In genomic region chr22:45223304-45224117, GRCh38 we compare ENCODE assay signal across 25 cellular contexts. TPM values are rescaled to one million over a fixed set of nuclear protein-coding genes. Genes with fewer than 3 reads are reported as not detected.
DNase-seq lines count a peak whose midpoint lies in the region; ATAC-seq, FAIRE-seq and TF ChIP-seq lines count a peak whose summit lies in the region.
"Had no signal": no experiment of that assay in that cellular context is flagged by ENCODE, and none has a peak within 500 bp of the region (broad histone marks: within the 10 kb centered on the region; RNA-seq: fewer than 3 reads in every experiment).

No MANE protein-coding gene starts in this region.

- H3K36me3 Mint-ChIP-seq in endodermal cell (ENCODE audit: low read depth) = no peaks in the 10 kb centered on the region
- no peaks in the 10 kb centered on the region for H3K36me3 Mint-ChIP-seq in activated CD8-positive, alpha-beta T cell treated with anti-CD3 and anti-CD28 coated beads for 36 hours (ENCODE audit: low read depth)
- H3K36me3 Mint-ChIP-seq: activated naive CD4-positive, alpha-beta T cell treated with anti-CD3 and anti-CD28 coated beads, Interleukin-2, amount 50 U/mL, for 24 hours had no signal

- no peak for ATAC-seq in right cardiac atrium
- no peak for ATAC-seq in activated CD8-positive, alpha-beta T cell treated with anti-CD3 and anti-CD28 coated beads for 36 hours
- ATAC-seq: body of pancreas, PC-3, psoas muscle had no signal

- no peak overlapping the region for H3K9ac ChIP-seq in endodermal cell (ENCODE audit: extremely low read depth, low read length, poor library complexity, severe bottlenecking)

- peak; percentile 71 for FAIRE-seq in urothelium cell line (lab: Jason Lieb, UNC)
- FAIRE-seq: HTR-8/SVneo had no signal

- no peaks in the 10 kb centered on the region for H3K27me3 ChIP-seq in right cardiac atrium (ENCODE audit: control insufficient read depth, insufficient read depth)
- H3K27me3 ChIP-seq in right atrium auricular region = no peaks in the 10 kb centered on the region
- no peaks in the 10 kb centered on the region for H3K27me3 ChIP-seq in endodermal cell (ENCODE audit: control insufficient read depth, insufficient read depth, low read length, poor library complexity, severe bottlenecking)
- H3K27me3 ChIP-seq: body of pancreas, hepatocyte, uterus had no signal

- DNase-seq in right cardiac atrium (peak in 2 of 3 donors; percentile 18 to 25), right atrium auricular region (ENCODE audit: low spot score) (no peak), endodermal cell (peak; percentile 38), urothelium cell line (ENCODE audit: low spot score) (no peak), T1000 (lab: John Stamatoyannopoulos, UW) (no peak)
- DNase-seq in activated CD8-positive, alpha-beta T cell treated with anti-CD3 and anti-CD28 coated beads for 36 hours = no peak
- DNase-seq in effector CD8-positive, alpha-beta T cell (lab: John Stamatoyannopoulos, UW) = no peak
- DNase-seq: ACHN; activated CD4-positive, alpha-beta T cell treated with anti-CD3 and anti-CD28 coated beads, Interleukin-2, amount 50 U/mL, for 1 hour; activated T-cell treated with anti-CD3 and anti-CD28 coated beads for 4 hours; body of pancreas; CD4-positive, alpha-beta T cell; DND-41; mesendoderm; NCI-H187; NCI-H510A treated with DMSO at 0.1 percent for 48 hours; PC-3; uterus had no signal

- H3K4me1 ChIP-seq in right cardiac atrium (ENCODE audit: control insufficient read depth, insufficient read depth, low read length) (peaks cover 2% of the 10 kb centered on the region), right atrium auricular region (peaks cover 0 to 19% of the 10 kb centered on the region in 2 donors), endodermal cell (ENCODE audit: control insufficient read depth, insufficient read depth, low read length) (no peaks in the 10 kb centered on the region)
- H3K4me1 ChIP-seq: HAP-1, psoas muscle, uterus had no signal

- POLR2A ChIA-PET in activated CD8-positive, alpha-beta T cell treated with anti-CD3 and anti-CD28 coated beads for 36 hours (lab: Charles Lee) = no interaction called here

- no peak overlapping the region for H3K27ac ChIP-seq in right cardiac atrium (ENCODE audit: low read length)
- H3K27ac ChIP-seq in right atrium auricular region = no peak overlapping the region
- peak overlapping the region; percentile 45; the same call in 1 of the 2 replicates for H3K27ac ChIP-seq in VCaP
- H3K27ac ChIP-seq in endodermal cell (ENCODE audit: low read depth, low read length) = no peak overlapping the region
- H3K27ac ChIP-seq: body of pancreas, hepatocyte, psoas muscle, uterus had no signal

- WGBS in right cardiac atrium = 59% methylated on average over 5 of the region's 5 CpGs
- 84 to 85% methylated on average over 4 to 5 of the region's 5 CpGs for WGBS in endodermal cell (ENCODE audit: insufficient coverage in 1 of 2, insufficient read length in 1 of 2), 2 experiments

- H3K4me3 ChIP-seq in right cardiac atrium (ENCODE audit: low read length) (no peak overlapping the region), right atrium auricular region (no peak overlapping the region), endodermal cell (ENCODE audit: low read length) (no peak overlapping the region)
- H3K4me3 ChIP-seq: body of pancreas, HAP-1, hepatocyte, psoas muscle, uterus had no signal

- H3K4me1 Mint-ChIP-seq in endodermal cell = peaks cover 11% of the 10 kb centered on the region
- peaks cover 32% of the 10 kb centered on the region for H3K4me1 Mint-ChIP-seq in activated CD8-positive, alpha-beta T cell treated with anti-CD3 and anti-CD28 coated beads for 36 hours (ENCODE audit: low read depth)

- no peak overlapping the region for H3K27ac Mint-ChIP-seq in endodermal cell
- no peak overlapping the region for H3K27ac Mint-ChIP-seq in activated CD8-positive, alpha-beta T cell treated with anti-CD3 and anti-CD28 coated beads for 36 hours
- H3K27ac Mint-ChIP-seq: activated naive CD4-positive, alpha-beta T cell treated with anti-CD3 and anti-CD28 coated beads, Interleukin-2, amount 50 U/mL, for 24 hours; CD4-positive, alpha-beta T cell; stimulated activated naive CD8-positive, alpha-beta T cell treated with anti-CD3 and anti-CD28 coated beads, Interleukin-15, Interleukin-2, amounts not matched to agents 100 ng/mL and 50 ng/mL, for 24 hours had no signal

- no peaks in the 10 kb centered on the region for H3K9me3 Mint-ChIP-seq in endodermal cell
- H3K9me3 Mint-ChIP-seq in activated CD8-positive, alpha-beta T cell treated with anti-CD3 and anti-CD28 coated beads for 36 hours = no peaks in the 10 kb centered on the region
- H3K9me3 Mint-ChIP-seq: activated naive CD4-positive, alpha-beta T cell treated with anti-CD3 and anti-CD28 coated beads, Interleukin-2, amount 50 U/mL, for 24 hours; CD4-positive, alpha-beta T cell; stimulated activated naive CD8-positive, alpha-beta T cell treated with anti-CD3 and anti-CD28 coated beads, Interleukin-15, Interleukin-2, amounts not matched to agents 100 ng/mL and 50 ng/mL, for 24 hours had no signal

- TF ChIP-seq CTCF in right atrium auricular region (IDR thresholded peaks at IDR 0.05) (no peak), VCaP (conservative IDR thresholded peaks at IDR 0.05) (no peak), endodermal cell (conservative IDR thresholded peaks at IDR 0.05) (no peak)
- no peak for TF ChIP-seq CTCF in activated CD8-positive, alpha-beta T cell treated with anti-CD3 and anti-CD28 coated beads for 36 hours (IDR thresholded peaks at IDR 0.05)

- CTCF ChIA-PET in activated CD8-positive, alpha-beta T cell treated with anti-CD3 and anti-CD28 coated beads for 36 hours (lab: Charles Lee) = no interaction called here

- H3K36me3 ChIP-seq in right atrium auricular region (no peaks in the 10 kb centered on the region), endodermal cell (ENCODE audit: control insufficient read depth, insufficient read depth, low read length) (no peaks in the 10 kb centered on the region)
- H3K36me3 ChIP-seq: HAP-1, uterus had no signal

- intact Hi-C loops in right cardiac atrium (cut with DNase I) = no loop called here
- intact Hi-C loops in activated CD8-positive, alpha-beta T cell treated with anti-CD3 and anti-CD28 coated beads for 36 hours (cut with micrococcal nuclease) = no loop called here

- H3K9me3 ChIP-seq in right cardiac atrium (ENCODE audit: control insufficient read depth, low read length) (no peaks in the 10 kb centered on the region), right atrium auricular region (no peaks in the 10 kb centered on the region), endodermal cell (ENCODE audit: control insufficient read depth, low read length) (no peaks in the 10 kb centered on the region)
- H3K9me3 ChIP-seq: body of pancreas, HAP-1, psoas muscle, uterus had no signal

- no peaks in the 10 kb centered on the region for H3K27me3 Mint-ChIP-seq in endodermal cell (ENCODE audit: insufficient read depth)
- H3K27me3 Mint-ChIP-seq in activated CD8-positive, alpha-beta T cell treated with anti-CD3 and anti-CD28 coated beads for 36 hours = no peaks in the 10 kb centered on the region
- H3K27me3 Mint-ChIP-seq: activated naive CD4-positive, alpha-beta T cell treated with anti-CD3 and anti-CD28 coated beads, Interleukin-2, amount 50 U/mL, for 24 hours; CD4-positive, alpha-beta T cell; stimulated activated naive CD8-positive, alpha-beta T cell treated with anti-CD3 and anti-CD28 coated beads, Interleukin-15, Interleukin-2, amounts not matched to agents 100 ng/mL and 50 ng/mL, for 24 hours had no signal

- no peak overlapping the region for H3K4me3 Mint-ChIP-seq in endodermal cell
- no peak overlapping the region for H3K4me3 Mint-ChIP-seq in activated CD8-positive, alpha-beta T cell treated with anti-CD3 and anti-CD28 coated beads for 36 hours
- H3K4me3 Mint-ChIP-seq: activated naive CD4-positive, alpha-beta T cell treated with anti-CD3 and anti-CD28 coated beads, Interleukin-2, amount 50 U/mL, for 24 hours; CD4-positive, alpha-beta T cell; stimulated activated naive CD8-positive, alpha-beta T cell treated with anti-CD3 and anti-CD28 coated beads, Interleukin-15, Interleukin-2, amounts not matched to agents 100 ng/mL and 50 ng/mL, for 24 hours had no signal

RNA-seq across cellular contexts. Expression of gene KIAA0930, which starts 17.2 kb away (rescaled TPM):
- total RNA-seq in right cardiac atrium (10 to 100 TPM; 23.3 to 34.1 (median 25.6) TPM), right atrium auricular region (10 to 100 TPM; 13.0 to 20.4 TPM), endodermal cell (10 to 100 TPM; 36.2 to 47.8 TPM)
- 14.8 TPM for polyA plus RNA-seq in right cardiac atrium
- polyA plus RNA-seq in endodermal cell (2013, experiment 1 of 2) = 38.3 TPM
- polyA plus RNA-seq in endodermal cell (2013, experiment 2 of 2) = 36.4 TPM
- total RNA-seq in activated CD8-positive, alpha-beta T cell treated with anti-CD3 and anti-CD28 coated beads for 36 hours = 10 to 100 TPM; 38.4 to 40.4 TPM

RNA-seq across cellular contexts. Expression of gene NUP50, which starts 59.8 kb away (rescaled TPM):
- total RNA-seq in right cardiac atrium = 10 to 100 TPM; 15.3 to 24.8 (median 19.7) TPM
- polyA plus RNA-seq in right cardiac atrium = 5.8 TPM
- total RNA-seq in right atrium auricular region = 10 to 100 TPM; 14.3 to 20.8 TPM
- 100 to 1,000 TPM; 101 to 115 TPM for total RNA-seq in endodermal cell
- 55.1 TPM for polyA plus RNA-seq in endodermal cell (2013, experiment 1 of 2)
- polyA plus RNA-seq in endodermal cell (2013, experiment 2 of 2) = 52.5 TPM
- total RNA-seq in activated CD8-positive, alpha-beta T cell treated with anti-CD3 and anti-CD28 coated beads for 36 hours = 100 to 1,000 TPM; 123 to 133 TPM

Comparison
In these comparisons a context has a peak if more than half of its experiments do, and no peak if none do; other contexts are left out.
1. DNase-seq: peak in right cardiac atrium (2 of 3) and endodermal cell (single experiment); none in right atrium auricular region (single experiment), urothelium cell line (single experiment), T1000 (single experiment), activated CD8-positive, alpha-beta T cell treated with anti-CD3 and anti-CD28 coated beads for 36 hours (single experiment) and effector CD8-positive, alpha-beta T cell (single experiment).